18 cellular contexts compared by ENCODE assay signal in genomic region chr7:158737064-158737695, GRCh38. TPM values are rescaled to one million over a fixed set of nuclear protein-coding genes. Genes with fewer than 3 reads are reported as not detected.
DNase-seq lines count a peak whose midpoint lies in the region; ATAC-seq, FAIRE-seq and TF ChIP-seq lines count a peak whose summit lies in the region.
"Had no signal": no experiment of that assay in that cellular context is flagged by ENCODE, and none has a peak within 500 bp of the region (broad histone marks: within the 10 kb centered on the region; RNA-seq: fewer than 3 reads in every experiment).

No MANE protein-coding gene starts in this region.

- WGBS in K562 (ENCODE audit: insufficient coverage, low coverage, missing lambda C conversion rate): 79% methylated on average over 19 of the region's 19 CpGs

- H3K27ac Mint-ChIP-seq in activated naive CD8-positive, alpha-beta T cell: peak overlapping the region; percentile 22
- H3K27ac Mint-ChIP-seq in activated naive CD8-positive, alpha-beta T cell treated with anti-CD3 and anti-CD28 coated beads, Interleukin-2, amount 50 U/mL, for 24 hours: no peak overlapping the region
- H3K27ac Mint-ChIP-seq in chondrocyte (ENCODE audit: unreplicated experiment): no peak overlapping the region
- H3K27ac Mint-ChIP-seq: B cell had no signal

- no peaks in the 10 kb centered on the region for H3K9me1 ChIP-seq in K562 (ENCODE audit: control insufficient read depth, insufficient read depth, low read length)

- no peak for ATAC-seq in activated naive CD8-positive, alpha-beta T cell treated with anti-CD3 and anti-CD28 coated beads, Interleukin-2, amount 50 U/mL, for 24 hours
- no peak for ATAC-seq in K562
- ATAC-seq: A549 had no signal

- H3K4me1 ChIP-seq in K562 (replicated peaks in 1 of 2; ENCODE audit: control insufficient read depth in 2 of 2, insufficient read depth in 2 of 2, low read length in 2 of 2): peaks cover 22 to 27% of the 10 kb centered on the region in 2 experiments; a peak in 4 of 5 replicates
- peaks cover 15 to 27% of the 10 kb centered on the region in 2 experiments for H3K4me1 ChIP-seq in neutrophil (ENCODE audit: control insufficient read depth in 1 of 2, insufficient read depth in 1 of 2, low read depth in 1 of 2, low read length in 1 of 2)
- H3K4me1 ChIP-seq: Peyer's patch had no signal

- TF ChIP-seq RAD21 in K562 (CRISPR knock-in tag; conservative IDR thresholded peaks at IDR 0.05 in 1 of 2, IDR thresholded peaks at IDR 0.05 in 1 of 2): no peak

- H3K36me3 ChIP-seq in K562 (ENCODE audit: control insufficient read depth, insufficient read depth, low read length): peaks cover 95% of the 10 kb centered on the region
- H3K36me3 ChIP-seq in neutrophil: peaks cover 41% of the 10 kb centered on the region

- CTCF ChIA-PET in K562 (lab: Yijun Ruan, JAX; ENCODE audit: low intra/inter-chr PET ratio): no interaction called here

- no peaks in the 10 kb centered on the region for H4K20me1 ChIP-seq in K562 (replicated peaks; ENCODE audit: control insufficient read depth, insufficient read depth, low read length)

- H3K4me3 ChIP-seq in K562 (no peak overlapping the region), neutrophil (ENCODE audit: low read depth in 1 of 2, low read length in 1 of 2) (no peak overlapping the region)
- H3K4me3 ChIP-seq: A549, Peyer's patch had no signal

- no TSS peak for BruUV-seq in K562 (replicated peaks; lab: Mats Ljungman, UMichigan)

- H3K9me3 ChIP-seq in K562 (replicated peaks; ENCODE audit: control insufficient read depth, insufficient read depth, low read depth, low read length) (no peaks in the 10 kb centered on the region), neutrophil (no peaks in the 10 kb centered on the region)
- H3K9me3 ChIP-seq: A549, Peyer's patch had no signal

- no peak overlapping the region for H3K4me2 ChIP-seq in K562 (ENCODE audit: insufficient read depth, low read length)
- H3K4me2 ChIP-seq: A549 had no signal

- no peak for FAIRE-seq in K562 (lab: Jason Lieb, UNC)
- FAIRE-seq: A549 had no signal

- H2AFZ ChIP-seq in K562 (ENCODE audit: low read depth, low read length): no peak overlapping the region

- POLR2A ChIA-PET in K562 (lab: Yijun Ruan, JAX): interaction anchor here (1.0 kb wide), 1 partner anchor 16 kb away, joined by 4 read pairs; no protein-coding TSS in a partner anchor

- no peaks in the 10 kb centered on the region for H3K4me1 Mint-ChIP-seq in activated naive CD8-positive, alpha-beta T cell (ENCODE audit: low read depth)
- peaks cover 22% of the 10 kb centered on the region for H3K4me1 Mint-ChIP-seq in activated naive CD8-positive, alpha-beta T cell treated with anti-CD3 and anti-CD28 coated beads, Interleukin-2, amount 50 U/mL, for 24 hours
- H3K4me1 Mint-ChIP-seq in chondrocyte (ENCODE audit: low read depth): peaks cover 30% of the 10 kb centered on the region
- H3K4me1 Mint-ChIP-seq: B cell had no signal

- peaks cover 3% of the 10 kb centered on the region for H3K36me3 Mint-ChIP-seq in activated naive CD8-positive, alpha-beta T cell
- peaks cover 51% of the 10 kb centered on the region for H3K36me3 Mint-ChIP-seq in activated naive CD8-positive, alpha-beta T cell treated with anti-CD3 and anti-CD28 coated beads, Interleukin-2, amount 50 U/mL, for 24 hours (ENCODE audit: low read depth)
- peaks cover 46% of the 10 kb centered on the region for H3K36me3 Mint-ChIP-seq in chondrocyte (ENCODE audit: low read depth)

- in situ Hi-C loops in K562 (cut with MboI): no loop called here

- H3K27ac ChIP-seq in K562 (ENCODE audit: extremely low read depth, low read depth, low read length) (no peak overlapping the region), neutrophil (peak overlapping the region; percentile 64)
- H3K27ac ChIP-seq: A549, HL-60, Peyer's patch had no signal

- TF ChIP-seq EP300 in K562 (IDR thresholded peaks at IDR 0.05; ENCODE audit: low read length): no peak

- no peak for TF ChIP-seq POLR2A in K562 (conservative IDR thresholded peaks at IDR 0.05)

- DNase-seq in activated naive CD8-positive, alpha-beta T cell treated with anti-CD3 and anti-CD28 coated beads, Interleukin-2, amount 50 U/mL, for 24 hours: no peak
- DNase-seq in K562 (ENCODE audit: extremely low read depth in 1 of 4, low spot score in 3 of 4) (no peak), HuH-7.5 (ENCODE audit: low spot score) (no peak), NCI-H2029 (lab: John Stamatoyannopoulos, UW) (no peak), chondrocyte (ENCODE audit: low spot score) (no peak)
- DNase-seq: EL, GF-D8, H7, NCI-H1105 treated with DMSO at 0.1 percent for 48 hours, NCI-H2081, NCI-H2171, NCI-H526, Peyer's patch had no signal

- H3K4me3 Mint-ChIP-seq in activated naive CD8-positive, alpha-beta T cell: no peak overlapping the region
- no peak overlapping the region for H3K4me3 Mint-ChIP-seq in activated naive CD8-positive, alpha-beta T cell treated with anti-CD3 and anti-CD28 coated beads, Interleukin-2, amount 50 U/mL, for 24 hours
- no peak overlapping the region for H3K4me3 Mint-ChIP-seq in chondrocyte (ENCODE audit: unreplicated experiment)
- H3K4me3 Mint-ChIP-seq: B cell had no signal

- H3K9me3 Mint-ChIP-seq in activated naive CD8-positive, alpha-beta T cell (ENCODE audit: low read depth): no peaks in the 10 kb centered on the region
- no peaks in the 10 kb centered on the region for H3K9me3 Mint-ChIP-seq in activated naive CD8-positive, alpha-beta T cell treated with anti-CD3 and anti-CD28 coated beads, Interleukin-2, amount 50 U/mL, for 24 hours
- no peaks in the 10 kb centered on the region for H3K9me3 Mint-ChIP-seq in chondrocyte (ENCODE audit: low read depth)

- no peak overlapping the region for H3K9ac ChIP-seq in K562 (ENCODE audit: insufficient read depth in 1 of 2, low read depth in 2 of 2, low read length in 2 of 2)

- intact Hi-C loops in K562 (cut with micrococcal nuclease): no loop called here

- H3K27me3 Mint-ChIP-seq in activated naive CD8-positive, alpha-beta T cell: no peaks in the 10 kb centered on the region
- no peaks in the 10 kb centered on the region for H3K27me3 Mint-ChIP-seq in activated naive CD8-positive, alpha-beta T cell treated with anti-CD3 and anti-CD28 coated beads, Interleukin-2, amount 50 U/mL, for 24 hours
- no peaks in the 10 kb centered on the region for H3K27me3 Mint-ChIP-seq in chondrocyte (ENCODE audit: low read depth)
- H3K27me3 Mint-ChIP-seq: B cell had no signal

- no peaks in the 10 kb centered on the region for H3K79me2 ChIP-seq in K562 (ENCODE audit: control insufficient read depth, insufficient read depth, low read length)

- TF ChIP-seq CTCF in K562 (IDR thresholded peaks at IDR 0.05 in 2 of 3, conservative IDR thresholded peaks at IDR 0.05 in 1 of 3; ENCODE audit: insufficient read depth in 2 of 3, low read depth in 1 of 3, low read length in 3 of 3) (no peak), neutrophil (IDR thresholded peaks at IDR 0.05) (no peak), chondrocyte (IDR thresholded peaks at IDR 0.05) (no peak)

- H3K27me3 ChIP-seq in K562 (ENCODE audit: control insufficient read depth in 2 of 2, insufficient read depth in 2 of 2, low read length in 2 of 2) (no peaks in the 10 kb centered on the region), neutrophil (no peaks in the 10 kb centered on the region)
- H3K27me3 ChIP-seq: Peyer's patch had no signal

TF ChIP-seq in K562, 482 proteins besides CTCF, POLR2A, EP300 and RAD21 (continues in another document):
- no peak for TF ChIP-seq ILF3 (IDR thresholded peaks at IDR 0.05; ENCODE audit: borderline replicate concordance)
- TF ChIP-seq MEIS2 (IDR thresholded peaks at IDR 0.05; ENCODE audit: partially characterized antibody): no peak
- peak; percentile 71 for TF ChIP-seq ZBTB33 (CRISPR knock-in tag; IDR thresholded peaks at IDR 0.05)
- no peak for TF ChIP-seq NONO (IDR thresholded peaks at IDR 0.05; ENCODE audit: low read depth in 2 of 2, low read length in 1 of 2)

RNA-seq across cellular contexts. Expression of gene NCAPG2, which starts 32.6 kb away (rescaled TPM):
- 177 and 316 TPM in 2 replicates for total RNA-seq in K562 (2011; cell fraction: chromatin; rRNA removed; ENCODE audit: low replicate concordance)
- 101 and 122 TPM in 2 replicates for total RNA-seq in K562 (2011; cell fraction: nucleolus; rRNA removed)
- total RNA-seq in K562 (2011; cell fraction: nucleoplasm; rRNA removed): 178 and 208 TPM in 2 replicates
- total RNA-seq in K562 (2014; rRNA removed): 47.2 and 50.6 TPM in 2 replicates
- 75.9 and 83.0 TPM in 2 replicates for total RNA-seq in K562 (2014; rRNA removed; fragmentation: Illumina TruSeq; extraction: Trizol)
- total RNA-seq in K562 (2015; rRNA removed; fragmentation: Illumina TruSeq; extraction: Trizol): 65.1 and 70.1 TPM in 2 replicates
- total RNA-seq in K562 (2021): 103 and 127 TPM in 2 replicates
- 75.0 and 124 TPM in 2 replicates for polyA plus RNA-seq in K562 (2011; rRNA removed)
- 54.9 and 63.1 TPM in 2 replicates for polyA plus RNA-seq in K562 (2011; cell fraction: cytosol; rRNA removed)
- 114 and 154 TPM in 2 replicates for polyA plus RNA-seq in K562 (2011; cell fraction: nucleus; rRNA removed)
- polyA plus RNA-seq in K562 (2012): 71.2 and 97.6 TPM in 2 replicates
- 78.8 and 86.1 TPM in 2 replicates for polyA plus RNA-seq in K562 (2014; fragmentation: Illumina TruSeq; extraction: Trizol)
- 10 to 100 TPM; 21.5 to 97.7 TPM for polyA plus RNA-seq in K562 (2014; fragmentation: Nextera tagmentation; extraction: Ambion mirVana)
- polyA plus RNA-seq in K562 (2014; rRNA removed): 94.6 and 97.2 TPM in 2 replicates
- polyA minus RNA-seq in K562 (2011; rRNA and poly(A)+ RNA removed): 201 and 283 TPM in 2 replicates
- 50.1 and 65.9 TPM in 2 replicates for polyA minus RNA-seq in K562 (2011; cell fraction: cytosol; rRNA and poly(A)+ RNA removed)
- polyA minus RNA-seq in K562 (2011; cell fraction: nucleus; rRNA and poly(A)+ RNA removed): 111 and 112 TPM in 2 replicates
- 13.0 to 21.5 TPM (median 19.0 TPM) in 3 replicates for total RNA-seq in chondrocyte
